8 cellular contexts compared by ENCODE assay signal in the genomic region with DNA sequence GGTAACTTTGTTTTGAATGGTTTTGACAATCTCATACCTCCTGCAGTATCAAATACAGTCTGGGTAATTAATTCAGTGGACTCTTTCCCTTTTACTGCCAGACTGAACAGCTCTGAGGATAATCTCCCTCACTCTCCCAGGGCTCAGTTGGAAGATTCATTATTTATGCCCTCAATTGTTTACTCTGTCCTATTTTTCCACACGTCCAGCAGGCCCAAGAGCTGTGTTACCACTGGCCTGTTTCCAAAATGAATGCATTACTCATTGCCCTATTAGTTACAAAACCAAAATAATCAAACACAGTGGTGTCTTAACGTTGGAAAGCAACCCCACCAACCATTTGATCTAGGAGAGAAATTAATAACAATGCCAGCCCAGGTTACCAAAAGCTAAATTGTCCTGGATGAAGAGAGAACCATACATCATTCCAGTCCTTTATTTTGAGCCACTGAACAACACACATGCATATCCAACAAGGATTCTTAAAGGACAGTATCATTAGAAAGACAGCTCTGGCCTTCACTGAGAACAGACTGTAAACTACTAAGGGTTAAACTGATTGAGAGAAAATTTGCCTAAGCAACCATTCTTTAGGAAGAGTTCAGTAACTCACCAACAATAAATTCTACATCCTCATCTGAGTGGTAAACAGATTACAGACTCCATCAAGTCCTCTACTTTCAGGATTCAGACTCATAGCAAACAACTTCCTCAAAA. TPM values are rescaled to one million over a fixed set of nuclear protein-coding genes. Genes with fewer than 3 reads are reported as not detected.
A peak's percentile ranks its signal among the peaks of the same experiment; 100 is the strongest.
DNase-seq lines count a peak whose midpoint lies in the region; ATAC-seq, FAIRE-seq and TF ChIP-seq lines count a peak whose summit lies in the region.

No MANE protein-coding gene starts in this region.

- in situ Hi-C loops in HAP-1 (cut with MboI; ENCODE audit: low sequenced_read_pairs): no loop called here

- no peak overlapping the region for H2AFZ ChIP-seq in osteoblast (ENCODE audit: low read length)

- H3K27ac ChIP-seq in A549 (peak overlapping the region; percentile 83 to 89), esophagus muscularis mucosa (replicated peaks in 1 of 4) (peak overlapping the region; percentile 89 to 96 (median 94)), osteoblast (ENCODE audit: low read depth, low read length) (peak overlapping the region; percentile 87)

- peak; percentile 57 to 78 for DNase-seq in A549 (ENCODE audit: low read depth in 1 of 2, low spot score in 1 of 2)
- DNase-seq in HAP-1 (ENCODE audit: low spot score in 2 of 2): peak; percentile 31 to 66
- peak; percentile 47 for DNase-seq in SHP77 treated with DMSO at 0.1 percent for 48 hours (lab: John Stamatoyannopoulos, UW)
- no peak for DNase-seq in esophagus muscularis mucosa (ENCODE audit: extremely low spot score)
- peak; percentile 92 for DNase-seq in osteoblast (ENCODE audit: insufficient read length, low spot score, missing footprints)
- no peak for DNase-seq in germinal center (ENCODE audit: low spot score)

- TF ChIP-seq CTCF in A549 (IDR thresholded peaks at IDR 0.05) (no peak), esophagus muscularis mucosa (IDR thresholded peaks at IDR 0.05) (no peak), osteoblast (IDR thresholded peaks at IDR 0.05; ENCODE audit: extremely low read depth, low read depth, low read length) (no peak)

- peaks cover 66% of the 10 kb centered on the region for H3K79me2 ChIP-seq in osteoblast (ENCODE audit: insufficient read depth, low read length)

- TF ChIP-seq EP300 in A549 (IDR thresholded peaks at IDR 0.05) (no peak), esophagus muscularis mucosa (IDR thresholded peaks at IDR 0.05) (no peak)

- no peak for TF ChIP-seq RAD21 in A549 (conservative IDR thresholded peaks at IDR 0.05 in 1 of 2, IDR thresholded peaks at IDR 0.05 in 1 of 2)

- peaks cover 6% of the 10 kb centered on the region for H3K36me3 ChIP-seq in HAP-1 (replicated peaks)
- H3K36me3 ChIP-seq in esophagus muscularis mucosa: peaks cover 5 to 24% (median 13%) of the 10 kb centered on the region in 4 donors
- peaks cover 3% of the 10 kb centered on the region for H3K36me3 ChIP-seq in osteoblast (ENCODE audit: insufficient read depth, low read length)

- CTCF ChIA-PET in A549 (lab: Yijun Ruan, JAX): interaction anchor here (0.6 to 10.6 kb wide), 16 partner anchors 9 to 95 kb away, joined by 3 to 99 read pairs (median 3); a partner anchor contains a TSS

- peak overlapping the region; percentile 90 for H3K4me2 ChIP-seq in A549
- H3K4me2 ChIP-seq in osteoblast (ENCODE audit: insufficient read depth, low read length): peak overlapping the region; percentile 70

- POLR2A ChIA-PET in A549 (lab: Yijun Ruan, JAX): interaction anchor here (0.8 to 1.5 kb wide), 4 partner anchors 19 to 50 kb away, joined by 3 to 9 read pairs (median 4); no protein-coding TSS in a partner anchor

- peaks cover 18% of the 10 kb centered on the region for H4K20me1 ChIP-seq in osteoblast (ENCODE audit: insufficient read depth, low read length)

- H3K27me3 ChIP-seq in HAP-1 (ENCODE audit: low read depth): no peaks in the 10 kb centered on the region
- H3K27me3 ChIP-seq in esophagus muscularis mucosa: no peaks in the 10 kb centered on the region
- no peaks in the 10 kb centered on the region for H3K27me3 ChIP-seq in osteoblast (ENCODE audit: insufficient read depth, low read length)

- FAIRE-seq in A549 (lab: Jason Lieb, UNC): peak; percentile 7

- no peak for TF ChIP-seq POLR2A in A549 (IDR thresholded peaks at IDR 0.05; ENCODE audit: low read length)
- TF ChIP-seq POLR2A in esophagus muscularis mucosa (IDR thresholded peaks at IDR 0.05; ENCODE audit: low read depth): no peak

- no peaks in the 10 kb centered on the region for H3K9me3 ChIP-seq in A549
- H3K9me3 ChIP-seq in HAP-1: no peaks in the 10 kb centered on the region
- no peaks in the 10 kb centered on the region for H3K9me3 ChIP-seq in esophagus muscularis mucosa
- H3K9me3 ChIP-seq in osteoblast (ENCODE audit: low read depth, low read length): no peaks in the 10 kb centered on the region

- H3K4me3 ChIP-seq in A549: peak overlapping the region; percentile 19; the same call in 2 of the 3 replicates
- no peak overlapping the region for H3K4me3 ChIP-seq in HAP-1
- H3K4me3 ChIP-seq in esophagus muscularis mucosa: peak overlapping the region; percentile 2 to 39 (median 16)
- no peak overlapping the region for H3K4me3 ChIP-seq in osteoblast (ENCODE audit: insufficient read depth, low read length)

- H3K4me1 ChIP-seq in A549 (peaks cover 53% of the 10 kb centered on the region), HAP-1 (peaks cover 45% of the 10 kb centered on the region), esophagus muscularis mucosa (peaks cover 38 to 79% (median 64%) of the 10 kb centered on the region in 4 donors), osteoblast (ENCODE audit: insufficient read depth, low read length) (peaks cover 34% of the 10 kb centered on the region)

- WGBS in A549 (ENCODE audit: missing lambda C conversion rate): 3% methylated on average over 2 of the region's 2 CpGs
- 10% methylated on average over 2 of the region's 2 CpGs for WGBS in esophagus muscularis mucosa

- ATAC-seq in A549: peak; percentile 7 to 14; a peak in 3 of 6 replicates
- ATAC-seq in activated CD4-positive, CD25-positive, alpha-beta regulatory T cell treated with anti-CD3 and anti-CD28 coated beads, Interleukin-2, amount 50 U/mL, for 24 hours: no peak
- ATAC-seq in HG02973 (IDR thresholded peaks at IDR 0.05; ENCODE audit: unreplicated experiment): no peak

- intact Hi-C loops in esophagus muscularis mucosa (cut with DNase I): loop anchor here (5.0 kb wide), 2 partner anchors 34 to 46 kb away; a partner anchor contains a TSS

TF ChIP-seq in A549, 52 proteins besides CTCF, POLR2A, EP300 and RAD21:
- TF ChIP-seq RARB (CRISPR knock-in tag; IDR thresholded peaks at IDR 0.05) (no peak), FOXS1 (CRISPR knock-in tag; IDR thresholded peaks at IDR 0.05) (no peak), EHF (CRISPR knock-in tag; IDR thresholded peaks at IDR 0.05) (no peak), BHLHE40 (IDR thresholded peaks at IDR 0.05; ENCODE audit: low read depth, low read length) (no peak), SMC3 (IDR thresholded peaks at IDR 0.05) (no peak), CBX2 (IDR thresholded peaks at IDR 0.05; ENCODE audit: borderline replicate concordance, low read depth) (no peak), CEBPB (IDR thresholded peaks at IDR 0.05) (peak in 1 of 2 experiments; percentile 39; a peak in 1 of 4 replicates), FOSL2 (IDR thresholded peaks at IDR 0.05) (no peak), FOSL2 (CRISPR knock-in tag; IDR thresholded peaks at IDR 0.05) (peak; percentile 64), JUNB (IDR thresholded peaks at IDR 0.05) (0 out of 2 replicates have a peak, but pooled peaks have one; percentile 5), ZNF302 (CRISPR knock-in tag; IDR thresholded peaks at IDR 0.05) (no peak), RFX5 (IDR thresholded peaks at IDR 0.05) (no peak), HOXA7 (CRISPR knock-in tag; IDR thresholded peaks at IDR 0.05) (no peak), HOXB13 (CRISPR knock-in tag; IDR thresholded peaks at IDR 0.05; ENCODE audit: low read depth) (no peak), RNF2 (IDR thresholded peaks at IDR 0.05; ENCODE audit: borderline replicate concordance, low read depth) (no peak), KDM5A (IDR thresholded peaks at IDR 0.05) (no peak), MYC (IDR thresholded peaks at IDR 0.05; ENCODE audit: borderline replicate concordance, low read length) (no peak; the same call in 1 of the 2 replicates), CBX8 (IDR thresholded peaks at IDR 0.05) (no peak), RCOR1 (IDR thresholded peaks at IDR 0.05; ENCODE audit: low read depth, low read length) (no peak), MAFK (IDR thresholded peaks at IDR 0.05; ENCODE audit: partially characterized antibody) (no peak)
- TF ChIP-seq, protein P1, sequence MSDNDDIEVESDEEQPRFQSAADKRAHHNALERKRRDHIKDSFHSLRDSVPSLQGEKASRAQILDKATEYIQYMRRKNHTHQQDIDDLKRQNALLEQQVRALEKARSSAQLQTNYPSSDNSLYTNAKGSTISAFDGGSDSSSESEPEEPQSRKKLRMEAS (IDR thresholded peaks at IDR 0.05): 0 out of 2 replicates have a peak, but pooled peaks have one; percentile 10
- TF ChIP-seq, protein P2, sequence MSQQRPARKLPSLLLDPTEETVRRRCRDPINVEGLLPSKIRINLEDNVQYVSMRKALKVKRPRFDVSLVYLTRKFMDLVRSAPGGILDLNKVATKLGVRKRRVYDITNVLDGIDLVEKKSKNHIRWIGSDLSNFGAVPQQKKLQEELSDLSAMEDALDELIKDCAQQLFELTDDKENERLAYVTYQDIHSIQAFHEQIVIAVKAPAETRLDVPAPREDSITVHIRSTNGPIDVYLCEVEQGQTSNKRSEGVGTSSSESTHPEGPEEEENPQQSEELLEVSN (IDR thresholded peaks at IDR 0.05; ENCODE audit: borderline replicate concordance, low read depth): no peak
- TF ChIP-seq, protein P3, sequence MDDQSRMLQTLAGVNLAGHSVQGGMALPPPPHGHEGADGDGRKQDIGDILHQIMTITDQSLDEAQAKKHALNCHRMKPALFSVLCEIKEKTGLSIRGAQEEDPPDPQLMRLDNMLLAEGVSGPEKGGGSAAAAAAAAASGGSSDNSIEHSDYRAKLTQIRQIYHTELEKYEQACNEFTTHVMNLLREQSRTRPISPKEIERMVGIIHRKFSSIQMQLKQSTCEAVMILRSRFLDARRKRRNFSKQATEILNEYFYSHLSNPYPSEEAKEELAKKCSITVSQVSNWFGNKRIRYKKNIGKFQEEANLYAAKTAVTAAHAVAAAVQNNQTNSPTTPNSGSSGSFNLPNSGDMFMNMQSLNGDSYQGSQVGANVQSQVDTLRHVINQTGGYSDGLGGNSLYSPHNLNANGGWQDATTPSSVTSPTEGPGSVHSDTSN (IDR thresholded peaks at IDR 0.05): no peak

RNA-seq across cellular contexts. Expression of a gene that starts 34.5 kb away (rescaled TPM):
- polyA plus RNA-seq in A549 (2011; rRNA removed) (10.7 and 15.3 TPM in 2 replicates), A549 (2017; fragmentation: RNase III; extraction: RNeasy Plus Mini Kit Qiagen cat#74134 plus additional on column Dnase treatment) (14.3 to 15.6 TPM (median 14.7 TPM) in 3 replicates)
- polyA plus RNA-seq in A549 (2012; cell fraction: cytosol; rRNA removed): 15.6 and 18.7 TPM in 2 replicates
- polyA plus RNA-seq in A549 (2012; cell fraction: nucleus; rRNA removed): 24.5 and 29.5 TPM in 2 replicates
- polyA minus RNA-seq in A549 (2011; rRNA and poly(A)+ RNA removed): 16.4 and 24.5 TPM in 2 replicates
- total RNA-seq in esophagus muscularis mucosa (10 to 100 TPM; 15.9 to 48.1 (median 30.3) TPM), osteoblast (4.4 and 5.1 TPM in 2 replicates)

RNA-seq across cellular contexts. Expression of a gene that starts 46.7 kb away (rescaled TPM):
- polyA plus RNA-seq in A549 (2011; rRNA removed): 88.3 and 123 TPM in 2 replicates
- 129 and 154 TPM in 2 replicates for polyA plus RNA-seq in A549 (2012; cell fraction: cytosol; rRNA removed)
- 136 and 150 TPM in 2 replicates for polyA plus RNA-seq in A549 (2012; cell fraction: nucleus; rRNA removed)
- 78.8 to 80.2 TPM (median 78.9 TPM) in 3 replicates for polyA plus RNA-seq in A549 (2017; fragmentation: RNase III; extraction: RNeasy Plus Mini Kit Qiagen cat#74134 plus additional on column Dnase treatment)
- polyA minus RNA-seq in A549 (2011; rRNA and poly(A)+ RNA removed): 104 and 144 TPM in 2 replicates
- total RNA-seq in esophagus muscularis mucosa: 10 to 100 TPM; 24.5 to 38.0 (median 27.7) TPM
- total RNA-seq in osteoblast: 28.9 and 30.4 TPM in 2 replicates

Comparison
In these comparisons a context has a peak if more than half of its experiments do, and no peak if none do; other contexts are left out.
1. ATAC-seq: peak in A549 (2 of 2); none in activated CD4-positive, CD25-positive, alpha-beta regulatory T cell treated with anti-CD3 and anti-CD28 coated beads, Interleukin-2, amount 50 U/mL, for 24 hours (0 of 2) and HG02973 (single experiment).
2. DNase-seq: peak in A549 (2 of 2), HAP-1 (2 of 2), SHP77 treated with DMSO at 0.1 percent for 48 hours (single experiment) and osteoblast (single experiment); none in esophagus muscularis mucosa (single experiment) and germinal center (single experiment).
3. H3K4me3 ChIP-seq: peak in A549 (single experiment) and esophagus muscularis mucosa (4 of 4); none in HAP-1 (single experiment) and osteoblast (single experiment).
4. Peak in every context shown above with its lines, with median percentiles within 50 percentile points of each other: H3K27ac ChIP-seq.